ENCODE assay signal across 21 cellular contexts in the genomic region with DNA sequence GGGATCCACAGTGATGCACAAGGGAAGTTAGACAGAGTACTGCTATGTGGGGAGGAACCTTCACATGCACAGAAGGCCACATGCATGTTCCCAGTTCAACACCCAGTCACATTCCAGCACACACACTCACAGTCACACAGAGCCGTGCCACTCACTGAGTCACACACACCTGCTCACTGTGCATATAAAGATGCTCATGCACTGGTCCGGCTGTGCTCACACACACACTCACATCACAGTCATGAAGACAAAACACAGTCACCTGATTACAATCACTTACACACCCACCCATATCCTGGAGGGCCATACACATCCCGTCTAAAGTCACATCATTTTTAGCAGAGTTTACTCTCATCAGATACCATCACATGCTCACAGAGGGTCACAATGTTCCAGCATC. TPM values are rescaled to one million over a fixed set of nuclear protein-coding genes. Genes with fewer than 3 reads are reported as not detected.
DNase-seq lines count a peak whose midpoint lies in the region; ATAC-seq, FAIRE-seq and TF ChIP-seq lines count a peak whose summit lies in the region.
"Had no signal": no experiment of that assay in that cellular context is flagged by ENCODE, and none has a peak within 500 bp of the region (broad histone marks: within the 10 kb centered on the region; RNA-seq: fewer than 3 reads in every experiment).

No MANE protein-coding gene starts in this region.

- H3K79me2 ChIP-seq in GM12878 (ENCODE audit: control insufficient read depth, insufficient read depth, low read length), result no peaks in the 10 kb centered on the region

- CTCF ChIA-PET in GM12878 (lab: Yijun Ruan, JAX), result no interaction called here

- no peaks in the 10 kb centered on the region for H3K36me3 ChIP-seq in GM12878 (ENCODE audit: control insufficient read depth in 2 of 2, insufficient read depth in 2 of 2, low read length in 1 of 2)

- H3K4me1 Mint-ChIP-seq in activated CD4-positive, alpha-beta T cell treated with anti-CD3 and anti-CD28 coated beads, Interleukin-2, amount 10 ng/mL, durations not matched to agents 24 days and 14 days, result peaks cover 35% of the 10 kb centered on the region
- peaks cover 24% of the 10 kb centered on the region for H3K4me1 Mint-ChIP-seq in stimulated activated naive CD8-positive, alpha-beta T cell treated with anti-CD3 and anti-CD28 coated beads, Interleukin-15, amount 100 ng/mL, for 72 hours

- no peak for FAIRE-seq in GM12878 (lab: Jason Lieb, UNC)
- FAIRE-seq in urothelium cell line (lab: Jason Lieb, UNC), result peak; percentile 37
- FAIRE-seq in frontal cortex (lab: Jason Lieb, UNC), result no peak
- FAIRE-seq: K562 had no signal

- no TSS peak for BruUV-seq in GM12878 (replicated peaks; lab: Mats Ljungman, UMichigan)

- TF ChIP-seq CTCF in GM12878 (IDR thresholded peaks at IDR 0.05 in 2 of 3, conservative IDR thresholded peaks at IDR 0.05 in 1 of 3; ENCODE audit: control insufficient read depth in 2 of 3, extremely low read depth in 1 of 3, insufficient read depth in 1 of 3, low read depth in 3 of 3, low read length in 3 of 3), result no peak

- no peaks in the 10 kb centered on the region for H3K36me3 Mint-ChIP-seq in activated CD4-positive, alpha-beta T cell treated with anti-CD3 and anti-CD28 coated beads, Interleukin-2, amount 10 ng/mL, durations not matched to agents 24 days and 14 days (ENCODE audit: low read depth)

- H3K27me3 Mint-ChIP-seq in activated CD4-positive, alpha-beta T cell treated with anti-CD3 and anti-CD28 coated beads, Interleukin-2, amount 10 ng/mL, durations not matched to agents 24 days and 14 days, result no peaks in the 10 kb centered on the region
- peaks cover 34% of the 10 kb centered on the region for H3K27me3 Mint-ChIP-seq in stimulated activated naive CD8-positive, alpha-beta T cell treated with anti-CD3 and anti-CD28 coated beads, Interleukin-15, amount 100 ng/mL, for 72 hours

- RAD21 ChIA-PET in GM12878 (lab: Charles Lee; ENCODE audit: unreplicated experiment), result no interaction called here

- in situ Hi-C loops in GM12878 (cut with MboI), result no loop called here

- no peak for DNase-seq in activated CD4-positive, alpha-beta T cell treated with anti-CD3 and anti-CD28 coated beads, Interleukin-2, amount 10 ng/mL, durations not matched to agents 24 days and 14 days
- no peak for DNase-seq in activated CD4-positive, alpha-beta T cell treated with anti-CD3 and anti-CD28 coated beads, Interleukin-2, amount 50 U/mL, for 1 hour
- DNase-seq in stimulated activated naive CD8-positive, alpha-beta T cell treated with anti-CD3 and anti-CD28 coated beads, Interleukin-15, Interleukin-2, amounts not matched to agents 100 U/mL and 50 U/mL, for 24 hours, result no peak
- no peak for DNase-seq in stimulated activated naive CD8-positive, alpha-beta T cell treated with anti-CD3 and anti-CD28 coated beads, Interleukin-15, amount 100 ng/mL, for 72 hours
- DNase-seq in GM12878 (ENCODE audit: low read depth, low spot score), result no peak
- DNase-seq in urothelium cell line (ENCODE audit: low spot score), result no peak
- DNase-seq in NCI-H1930 (lab: John Stamatoyannopoulos, UW), result no peak
- DNase-seq in frontal cortex (ENCODE audit: low spot score in 2 of 2), result no peak
- DNase-seq: C1 segment of cervical spinal cord; Caco-2; DMS53; GM23248; NCI-H1092; NCI-H2107; NCI-H226; NCI-H526; NK-92 treated with Interleukin-12 subunit alpha and Interleukin-12 subunit beta, amount 100 ng/mL, for 24 hours; OCI-M1 had no signal

- H3K27me3 ChIP-seq in GM12878 (replicated peaks in 1 of 2; ENCODE audit: control insufficient read depth in 2 of 2, insufficient read depth in 2 of 2, low read length in 1 of 2), result no peaks in the 10 kb centered on the region

- H3K9me3 ChIP-seq in GM12878 (replicated peaks; ENCODE audit: control insufficient read depth, insufficient read depth, low read length), result no peaks in the 10 kb centered on the region; the same call in 2 of the 3 replicates
- H3K9me3 ChIP-seq: Caco-2 had no signal

- 94% methylated on average over 3 of the region's 3 CpGs for WGBS in GM12878 (ENCODE audit: insufficient coverage, insufficient replicate concordance, low lambda C conversion rate, missing lambda C conversion rate)

- no peak overlapping the region for H2AFZ ChIP-seq in GM12878 (ENCODE audit: control insufficient read depth, low read depth, low read length)
- H2AFZ ChIP-seq: GM23248 had no signal

- TF ChIP-seq EP300 in GM12878 (IDR thresholded peaks at IDR 0.05; ENCODE audit: borderline replicate concordance in 1 of 2, control insufficient read depth in 1 of 2, low read depth in 2 of 2, low read length in 2 of 2), result no peak

- POLR2A ChIA-PET in GM12878 (lab: Charles Lee), result no interaction called here

- H3K4me3 ChIP-seq in GM12878, result no peak overlapping the region
- H3K4me3 ChIP-seq: GM23248, K562 had no signal

- peaks cover 12% of the 10 kb centered on the region for H3K9me3 Mint-ChIP-seq in activated CD4-positive, alpha-beta T cell treated with anti-CD3 and anti-CD28 coated beads, Interleukin-2, amount 10 ng/mL, durations not matched to agents 24 days and 14 days
- H3K9me3 Mint-ChIP-seq in stimulated activated naive CD8-positive, alpha-beta T cell treated with anti-CD3 and anti-CD28 coated beads, Interleukin-15, amount 100 ng/mL, for 72 hours, result peaks cover 0 to 7% of the 10 kb centered on the region in 2 donors

- H3K4me3 Mint-ChIP-seq in activated CD4-positive, alpha-beta T cell treated with anti-CD3 and anti-CD28 coated beads, Interleukin-2, amount 10 ng/mL, durations not matched to agents 24 days and 14 days, result peak overlapping the region; percentile 20
- H3K4me3 Mint-ChIP-seq in stimulated activated naive CD8-positive, alpha-beta T cell treated with anti-CD3 and anti-CD28 coated beads, Interleukin-15, amount 100 ng/mL, for 72 hours, result no peak overlapping the region

- intact Hi-C loops in activated CD4-positive, alpha-beta T cell treated with anti-CD3 and anti-CD28 coated beads, Interleukin-2, amount 10 ng/mL, durations not matched to agents 24 days and 14 days (cut with micrococcal nuclease), result loop anchor here (5.0 kb wide), 1 partner anchor 60 kb away; no protein-coding TSS in a partner anchor
- intact Hi-C loops in GM12878 (cut with micrococcal nuclease; ENCODE audit: unreplicated experiment), result no loop called here

- H4K20me1 ChIP-seq in GM12878 (ENCODE audit: control insufficient read depth, insufficient read depth), result no peaks in the 10 kb centered on the region

- SMC1A ChIA-PET in GM12878 (lab: Charles Lee; ENCODE audit: uncharacterized antibody, unreplicated experiment), result no interaction called here

- no peak for TF ChIP-seq RAD21 in GM12878 (IDR thresholded peaks at IDR 0.05; ENCODE audit: insufficient read depth, low read depth, low read length)

- peak overlapping the region; percentile 65 for H3K27ac Mint-ChIP-seq in activated CD4-positive, alpha-beta T cell treated with anti-CD3 and anti-CD28 coated beads, Interleukin-2, amount 10 ng/mL, durations not matched to agents 24 days and 14 days
- H3K27ac Mint-ChIP-seq in stimulated activated naive CD8-positive, alpha-beta T cell treated with anti-CD3 and anti-CD28 coated beads, Interleukin-15, amount 100 ng/mL, for 72 hours, result no peak overlapping the region

- H3K9ac ChIP-seq in GM12878 (ENCODE audit: control insufficient read depth, insufficient read depth, low read length), result no peak overlapping the region
- H3K9ac ChIP-seq: GM23248 had no signal

- H3K27ac ChIP-seq in GM12878 (ENCODE audit: control insufficient read depth, insufficient read depth), result no peak overlapping the region
- H3K27ac ChIP-seq: GM23248 had no signal

- peak; percentile 36 for ATAC-seq in stimulated activated naive CD8-positive, alpha-beta T cell treated with anti-CD3 and anti-CD28 coated beads, Interleukin-15, Interleukin-2, amounts not matched to agents 100 U/mL and 50 U/mL, for 24 hours
- no peak for ATAC-seq in stimulated activated naive CD8-positive, alpha-beta T cell treated with anti-CD3 and anti-CD28 coated beads, Interleukin-15, amount 100 ng/mL, for 72 hours
- ATAC-seq in GM12878, result no peak
- ATAC-seq: K562 had no signal

- H3K4me1 ChIP-seq in GM12878 (ENCODE audit: control insufficient read depth, insufficient read depth, low read length), result peaks cover 14% of the 10 kb centered on the region
- H3K4me1 ChIP-seq: Caco-2 had no signal

- H3K4me2 ChIP-seq in GM12878 (ENCODE audit: control insufficient read depth, insufficient read depth), result no peak overlapping the region

- TF ChIP-seq POLR2A in GM12878 (IDR thresholded peaks at IDR 0.05; ENCODE audit: low read depth, low read length), result no peak

RNA-seq across cellular contexts. Expression of a gene that starts 0.5 kb away (rescaled TPM):
- total RNA-seq in activated CD4-positive, alpha-beta T cell treated with anti-CD3 and anti-CD28 coated beads, Interleukin-2, amount 10 ng/mL, durations not matched to agents 24 days and 14 days, result 1.7 and 2.1 TPM in 2 replicates
- total RNA-seq in GM12878 (2013; cell fraction: nucleolus; rRNA removed), result not detected in 2 replicates
- total RNA-seq in GM12878 (2014; rRNA removed), result not detected in 2 replicates
- 0.27 TPM in 1 of 2 replicates, not detected in the other for total RNA-seq in GM12878 (2014; rRNA removed; fragmentation: Illumina TruSeq; extraction: Trizol)
- 0.36 TPM in 1 of 2 replicates, not detected in the other for total RNA-seq in GM12878 (2021)
- polyA plus RNA-seq in GM12878 (2011; ENCODE audit: low read depth), result 4.4 TPM
- polyA plus RNA-seq in GM12878 (2011; rRNA removed), result 0.31 TPM in 1 of 2 replicates, not detected in the other
- 0.27 and 0.55 TPM in 2 replicates for polyA plus RNA-seq in GM12878 (2011; cell fraction: cytosol; rRNA removed)
- polyA plus RNA-seq in GM12878 (2011; cell fraction: nucleus; rRNA removed), result 0.22 TPM in 1 of 2 replicates, not detected in the other
- polyA plus RNA-seq in GM12878 (2012), result 1.8 and 2.9 TPM in 2 replicates
- polyA plus RNA-seq in GM12878 (2014; fragmentation: Illumina TruSeq; extraction: Trizol), result 0.35 TPM in 1 of 2 replicates, not detected in the other
- polyA plus RNA-seq in GM12878 (2014; fragmentation: Nextera tagmentation; extraction: Ambion mirVana), result under 1 TPM; 0.18 to 0.21 TPM
- polyA plus RNA-seq in GM12878 (2014; rRNA removed), result 0.29 TPM in 1 of 2 replicates, not detected in the other
- polyA plus RNA-seq in GM12878 (2016; fragmentation: Nextera tagmentation; extraction: Ambion mirVana), result not detected
- not detected in 2 replicates for polyA minus RNA-seq in GM12878 (2011; rRNA and poly(A)+ RNA removed)
- polyA minus RNA-seq in GM12878 (2011; cell fraction: cytosol; rRNA and poly(A)+ RNA removed), result not detected in 2 replicates
- polyA minus RNA-seq in GM12878 (2011; cell fraction: nucleus; rRNA and poly(A)+ RNA removed), result not detected in 2 replicates
- not detected for total RNA-seq in frontal cortex
- total RNA-seq: A172, Caco-2, GM23248, MCF 10A had no signal
- polyA plus RNA-seq: GM23248 had no signal

RNA-seq across cellular contexts. Expression of a gene that starts 33.1 kb away (rescaled TPM):
- not detected in 2 replicates for total RNA-seq in activated CD4-positive, alpha-beta T cell treated with anti-CD3 and anti-CD28 coated beads, Interleukin-2, amount 10 ng/mL, durations not matched to agents 24 days and 14 days
- total RNA-seq in GM12878 (2013; cell fraction: nucleolus; rRNA removed), result 0.81 TPM in 1 of 2 replicates, not detected in the other
- total RNA-seq in GM12878 (2014; rRNA removed), result 6.9 and 9.0 TPM in 2 replicates
- total RNA-seq in GM12878 (2014; rRNA removed; fragmentation: Illumina TruSeq; extraction: Trizol), result 5.2 and 6.2 TPM in 2 replicates
- 4.9 and 6.6 TPM in 2 replicates for total RNA-seq in GM12878 (2021)
- polyA plus RNA-seq in GM12878 (2011; ENCODE audit: low read depth), result 39.7 TPM
- polyA plus RNA-seq in GM12878 (2011; rRNA removed), result 9.3 and 12.2 TPM in 2 replicates
- polyA plus RNA-seq in GM12878 (2011; cell fraction: cytosol; rRNA removed), result 6.7 and 7.4 TPM in 2 replicates
- polyA plus RNA-seq in GM12878 (2011; cell fraction: nucleus; rRNA removed), result 2.0 and 5.1 TPM in 2 replicates
- polyA plus RNA-seq in GM12878 (2012), result 23.9 and 27.5 TPM in 2 replicates
- 8.1 and 8.5 TPM in 2 replicates for polyA plus RNA-seq in GM12878 (2014; fragmentation: Illumina TruSeq; extraction: Trizol)
- polyA plus RNA-seq in GM12878 (2014; fragmentation: Nextera tagmentation; extraction: Ambion mirVana), result 10 to 100 TPM; 21.0 to 34.6 TPM
- 5.2 and 7.6 TPM in 2 replicates for polyA plus RNA-seq in GM12878 (2014; rRNA removed)
- 1 to 10 TPM; 5.1 to 6.2 TPM for polyA plus RNA-seq in GM12878 (2016; fragmentation: Nextera tagmentation; extraction: Ambion mirVana)
- 5.9 and 10.5 TPM in 2 replicates for polyA minus RNA-seq in GM12878 (2011; rRNA and poly(A)+ RNA removed)
- 2.6 TPM in 1 of 2 replicates, not detected in the other for polyA minus RNA-seq in GM12878 (2011; cell fraction: cytosol; rRNA and poly(A)+ RNA removed)
- 1.2 TPM in 1 of 2 replicates, not detected in the other for polyA minus RNA-seq in GM12878 (2011; cell fraction: nucleus; rRNA and poly(A)+ RNA removed)
- not detected for total RNA-seq in frontal cortex
- total RNA-seq: A172, GM23248, K562, MCF 10A had no signal
- polyA plus RNA-seq: GM23248, K562 had no signal

RNA-seq across cellular contexts. Expression of a gene that starts 41.3 kb away (rescaled TPM):
- total RNA-seq in activated CD4-positive, alpha-beta T cell treated with anti-CD3 and anti-CD28 coated beads, Interleukin-2, amount 10 ng/mL, durations not matched to agents 24 days and 14 days, result not detected in 2 replicates
- not detected in 2 replicates for total RNA-seq in GM12878 (2013; cell fraction: nucleolus; rRNA removed)
- not detected in 2 replicates for total RNA-seq in GM12878 (2014; rRNA removed)
- not detected in 2 replicates for total RNA-seq in GM12878 (2014; rRNA removed; fragmentation: Illumina TruSeq; extraction: Trizol)
- not detected in 2 replicates for total RNA-seq in GM12878 (2021)
- not detected for polyA plus RNA-seq in GM12878 (2011; ENCODE audit: low read depth)
- not detected in 2 replicates for polyA plus RNA-seq in GM12878 (2011; rRNA removed)
- not detected in 2 replicates for polyA plus RNA-seq in GM12878 (2011; cell fraction: cytosol; rRNA removed)
- not detected in 2 replicates for polyA plus RNA-seq in GM12878 (2011; cell fraction: nucleus; rRNA removed)
- 0.27 and 0.39 TPM in 2 replicates for polyA plus RNA-seq in GM12878 (2012)
- polyA plus RNA-seq in GM12878 (2014; fragmentation: Illumina TruSeq; extraction: Trizol), result 0.46 TPM in 1 of 2 replicates, not detected in the other
- under 1 TPM; 0.29 to 0.40 TPM for polyA plus RNA-seq in GM12878 (2014; fragmentation: Nextera tagmentation; extraction: Ambion mirVana)
- 0.33 and 0.91 TPM in 2 replicates for polyA plus RNA-seq in GM12878 (2014; rRNA removed)
- polyA plus RNA-seq in GM12878 (2016; fragmentation: Nextera tagmentation; extraction: Ambion mirVana), result under 1 TPM; 0.39 to 0.44 TPM
- 0.36 TPM in 1 of 2 replicates, not detected in the other for polyA minus RNA-seq in GM12878 (2011; rRNA and poly(A)+ RNA removed)
- not detected in 2 replicates for polyA minus RNA-seq in GM12878 (2011; cell fraction: cytosol; rRNA and poly(A)+ RNA removed)
- not detected in 2 replicates for polyA minus RNA-seq in GM12878 (2011; cell fraction: nucleus; rRNA and poly(A)+ RNA removed)
- not detected for total RNA-seq in frontal cortex
- total RNA-seq: A172, Caco-2, GM23248, K562, MCF 10A had no signal
- polyA plus RNA-seq: GM23248, K562 had no signal
